7 cellular contexts compared by ENCODE assay signal in the genomic region with DNA sequence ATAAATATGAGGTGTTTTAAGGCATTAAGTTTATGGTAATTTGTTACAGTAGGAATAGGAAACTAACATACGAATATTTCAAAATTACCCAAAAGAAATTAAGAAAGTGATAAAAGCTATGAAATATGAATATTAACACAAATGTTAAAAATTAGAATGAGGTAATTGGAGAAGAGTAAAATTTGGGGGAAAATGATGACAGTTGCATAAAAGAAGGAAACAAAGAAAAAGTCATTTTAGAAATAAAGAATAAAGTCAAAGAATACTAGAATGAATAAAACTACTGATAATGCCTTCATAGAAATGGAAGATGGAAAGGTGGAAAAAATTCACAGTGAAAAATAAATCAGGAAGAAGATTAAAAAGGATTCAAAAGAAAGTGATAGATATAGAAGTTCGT.
"Had no signal": no experiment of that assay in that cellular context is flagged by ENCODE, and none has a peak within 500 bp of the region (broad histone marks: within the 10 kb centered on the region; RNA-seq: fewer than 3 reads in every experiment).

No MANE protein-coding gene starts in this region.

- FAIRE-seq: H1, H54, HTR-8/SVneo had no signal

- H3K4me3 ChIP-seq: GM23338 had no signal

- ATAC-seq: GM23338 had no signal

- H2AFZ ChIP-seq: GM23338 had no signal

- H3K4me2 ChIP-seq: GM23338 had no signal

- DNase-seq: H9, HCEC 1CT, KBM-7 had no signal
